ENCODE assay signal across 1 cellular context in the genomic region with DNA sequence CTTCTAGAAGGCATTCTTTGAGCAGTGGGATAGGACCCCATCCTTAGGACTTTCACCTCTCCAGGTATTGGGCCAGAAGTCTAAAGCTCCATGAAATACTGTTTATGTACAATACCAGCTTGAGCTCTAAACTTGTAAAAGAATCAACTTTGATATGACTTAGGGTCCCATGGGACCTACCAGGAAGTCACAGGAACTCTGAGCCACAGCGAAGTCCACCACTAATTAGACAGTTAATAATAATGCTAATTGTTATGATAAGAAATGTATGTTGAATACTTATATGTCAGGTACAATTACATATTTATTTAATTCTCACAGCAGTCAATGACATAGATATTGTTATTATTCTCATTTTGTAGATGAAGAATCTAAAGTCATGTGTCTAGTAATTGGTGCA.
A peak's percentile ranks its signal among the peaks of the same experiment; 100 is the strongest.
TF ChIP-seq lines count a peak whose summit lies in the region.

No MANE protein-coding gene starts in this region.

TF ChIP-seq in GM12878, 131 proteins besides CTCF, POLR2A, EP300 and RAD21:
- TF ChIP-seq SIN3A (IDR thresholded peaks at IDR 0.05; ENCODE audit: low read depth, low read length) (no peak), WRNIP1 (IDR thresholded peaks at IDR 0.05; ENCODE audit: borderline replicate concordance, low read depth, low read length) (no peak), SREBF2 (IDR thresholded peaks at IDR 0.05; ENCODE audit: low read length) (no peak), CBX3 (IDR thresholded peaks at IDR 0.05; ENCODE audit: borderline replicate concordance, low read depth) (no peak), MEF2B (IDR thresholded peaks at IDR 0.05; ENCODE audit: partially characterized antibody, poor library complexity, severe bottlenecking) (peak; percentile 94), RELA (IDR thresholded peaks at IDR 0.05; ENCODE audit: borderline replicate concordance, partially characterized antibody) (no peak), RBBP5 (conservative IDR thresholded peaks at IDR 0.05) (no peak), IKZF1 (conservative IDR thresholded peaks at IDR 0.05) (0 out of 2 replicates have a peak, but pooled peaks have one; percentile 30), MTA2 (IDR thresholded peaks at IDR 0.05; ENCODE audit: low read depth) (peak; percentile 92), ATF7 (IDR thresholded peaks at IDR 0.05; ENCODE audit: low read depth) (no peak), NRF1 (conservative IDR thresholded peaks at IDR 0.05; ENCODE audit: low read depth, low read length) (no peak), BCL11A (IDR thresholded peaks at IDR 0.05; ENCODE audit: low read depth, low read length) (peak; percentile 33; the same call in 1 of the 2 replicates)
- TF ChIP-seq, protein P1, sequence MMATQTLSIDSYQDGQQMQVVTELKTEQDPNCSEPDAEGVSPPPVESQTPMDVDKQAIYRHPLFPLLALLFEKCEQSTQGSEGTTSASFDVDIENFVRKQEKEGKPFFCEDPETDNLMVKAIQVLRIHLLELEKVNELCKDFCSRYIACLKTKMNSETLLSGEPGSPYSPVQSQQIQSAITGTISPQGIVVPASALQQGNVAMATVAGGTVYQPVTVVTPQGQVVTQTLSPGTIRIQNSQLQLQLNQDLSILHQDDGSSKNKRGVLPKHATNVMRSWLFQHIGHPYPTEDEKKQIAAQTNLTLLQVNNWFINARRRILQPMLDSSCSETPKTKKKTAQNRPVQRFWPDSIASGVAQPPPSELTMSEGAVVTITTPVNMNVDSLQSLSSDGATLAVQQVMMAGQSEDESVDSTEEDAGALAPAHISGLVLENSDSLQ (IDR thresholded peaks at IDR 0.05) = no peak
- TF ChIP-seq, protein P2, sequence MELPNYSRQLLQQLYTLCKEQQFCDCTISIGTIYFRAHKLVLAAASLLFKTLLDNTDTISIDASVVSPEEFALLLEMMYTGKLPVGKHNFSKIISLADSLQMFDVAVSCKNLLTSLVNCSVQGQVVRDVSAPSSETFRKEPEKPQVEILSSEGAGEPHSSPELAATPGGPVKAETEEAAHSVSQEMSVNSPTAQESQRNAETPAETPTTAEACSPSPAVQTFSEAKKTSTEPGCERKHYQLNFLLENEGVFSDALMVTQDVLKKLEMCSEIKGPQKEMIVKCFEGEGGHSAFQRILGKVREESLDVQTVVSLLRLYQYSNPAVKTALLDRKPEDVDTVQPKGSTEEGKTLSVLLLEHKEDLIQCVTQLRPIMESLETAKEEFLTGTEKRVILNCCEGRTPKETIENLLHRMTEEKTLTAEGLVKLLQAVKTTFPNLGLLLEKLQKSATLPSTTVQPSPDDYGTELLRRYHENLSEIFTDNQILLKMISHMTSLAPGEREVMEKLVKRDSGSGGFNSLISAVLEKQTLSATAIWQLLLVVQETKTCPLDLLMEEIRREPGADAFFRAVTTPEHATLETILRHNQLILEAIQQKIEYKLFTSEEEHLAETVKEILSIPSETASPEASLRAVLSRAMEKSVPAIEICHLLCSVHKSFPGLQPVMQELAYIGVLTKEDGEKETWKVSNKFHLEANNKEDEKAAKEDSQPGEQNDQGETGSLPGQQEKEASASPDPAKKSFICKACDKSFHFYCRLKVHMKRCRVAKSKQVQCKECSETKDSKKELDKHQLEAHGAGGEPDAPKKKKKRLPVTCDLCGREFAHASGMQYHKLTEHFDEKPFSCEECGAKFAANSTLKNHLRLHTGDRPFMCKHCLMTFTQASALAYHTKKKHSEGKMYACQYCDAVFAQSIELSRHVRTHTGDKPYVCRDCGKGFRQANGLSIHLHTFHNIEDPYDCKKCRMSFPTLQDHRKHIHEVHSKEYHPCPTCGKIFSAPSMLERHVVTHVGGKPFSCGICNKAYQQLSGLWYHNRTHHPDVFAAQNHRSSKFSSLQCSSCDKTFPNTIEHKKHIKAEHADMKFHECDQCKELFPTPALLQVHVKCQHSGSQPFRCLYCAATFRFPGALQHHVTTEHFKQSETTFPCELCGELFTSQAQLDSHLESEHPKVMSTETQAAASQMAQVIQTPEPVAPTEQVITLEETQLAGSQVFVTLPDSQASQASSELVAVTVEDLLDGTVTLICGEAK (IDR thresholded peaks at IDR 0.05; ENCODE audit: borderline replicate concordance) = no peak
- TF ChIP-seq, protein P3, sequence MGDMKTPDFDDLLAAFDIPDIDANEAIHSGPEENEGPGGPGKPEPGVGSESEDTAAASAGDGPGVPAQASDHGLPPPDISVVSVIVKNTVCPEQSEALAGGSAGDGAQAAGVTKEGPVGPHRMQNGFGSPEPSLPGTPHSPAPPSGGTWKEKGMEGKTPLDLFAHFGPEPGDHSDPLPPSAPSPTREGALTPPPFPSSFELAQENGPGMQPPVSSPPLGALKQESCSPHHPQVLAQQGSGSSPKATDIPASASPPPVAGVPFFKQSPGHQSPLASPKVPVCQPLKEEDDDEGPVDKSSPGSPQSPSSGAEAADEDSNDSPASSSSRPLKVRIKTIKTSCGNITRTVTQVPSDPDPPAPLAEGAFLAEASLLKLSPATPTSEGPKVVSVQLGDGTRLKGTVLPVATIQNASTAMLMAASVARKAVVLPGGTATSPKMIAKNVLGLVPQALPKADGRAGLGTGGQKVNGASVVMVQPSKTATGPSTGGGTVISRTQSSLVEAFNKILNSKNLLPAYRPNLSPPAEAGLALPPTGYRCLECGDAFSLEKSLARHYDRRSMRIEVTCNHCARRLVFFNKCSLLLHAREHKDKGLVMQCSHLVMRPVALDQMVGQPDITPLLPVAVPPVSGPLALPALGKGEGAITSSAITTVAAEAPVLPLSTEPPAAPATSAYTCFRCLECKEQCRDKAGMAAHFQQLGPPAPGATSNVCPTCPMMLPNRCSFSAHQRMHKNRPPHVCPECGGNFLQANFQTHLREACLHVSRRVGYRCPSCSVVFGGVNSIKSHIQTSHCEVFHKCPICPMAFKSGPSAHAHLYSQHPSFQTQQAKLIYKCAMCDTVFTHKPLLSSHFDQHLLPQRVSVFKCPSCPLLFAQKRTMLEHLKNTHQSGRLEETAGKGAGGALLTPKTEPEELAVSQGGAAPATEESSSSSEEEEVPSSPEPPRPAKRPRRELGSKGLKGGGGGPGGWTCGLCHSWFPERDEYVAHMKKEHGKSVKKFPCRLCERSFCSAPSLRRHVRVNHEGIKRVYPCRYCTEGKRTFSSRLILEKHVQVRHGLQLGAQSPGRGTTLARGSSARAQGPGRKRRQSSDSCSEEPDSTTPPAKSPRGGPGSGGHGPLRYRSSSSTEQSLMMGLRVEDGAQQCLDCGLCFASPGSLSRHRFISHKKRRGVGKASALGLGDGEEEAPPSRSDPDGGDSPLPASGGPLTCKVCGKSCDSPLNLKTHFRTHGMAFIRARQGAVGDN (IDR thresholded peaks at IDR 0.05) = no peak
